19 cellular contexts compared by ENCODE assay signal in genomic region chr16:27464663-27465482, GRCh38.
DNase-seq lines count a peak whose midpoint lies in the region; ATAC-seq, FAIRE-seq and TF ChIP-seq lines count a peak whose summit lies in the region.
"Had no signal": no experiment of that assay in that cellular context is flagged by ENCODE, and none has a peak within 500 bp of the region (broad histone marks: within the 10 kb centered on the region; RNA-seq: fewer than 3 reads in every experiment).

No MANE protein-coding gene starts in this region.

- no peak overlapping the region for H3K27ac Mint-ChIP-seq in activated naive CD4-positive, alpha-beta T cell treated with anti-CD3 and anti-CD28 coated beads, Interleukin-2, amount 50 U/mL, for 24 hours
- H3K27ac Mint-ChIP-seq in activated T-helper 17 cell treated with anti-CD3 and anti-CD28 coated beads, Interleukin-2, amount 50 U/mL, for 72 hours = peak overlapping the region; percentile 67
- H3K27ac Mint-ChIP-seq: mesothelial cell of epicardium; stimulated activated naive B cell treated with anti-CD40 and anti-IgM and Interleukin-4, amounts not matched to agents 10 μg/mL and 1 μg/mL and 100 μg/mL, for 72 hours had no signal

- peak overlapping the region; percentile 3 for H3K27ac ChIP-seq in lower lobe of right lung
- H3K27ac ChIP-seq: colonic mucosa had no signal

- H3K9me3 Mint-ChIP-seq in activated naive CD4-positive, alpha-beta T cell treated with anti-CD3 and anti-CD28 coated beads, Interleukin-2, amount 50 U/mL, for 24 hours = no peaks in the 10 kb centered on the region
- no peaks in the 10 kb centered on the region for H3K9me3 Mint-ChIP-seq in activated T-helper 17 cell treated with anti-CD3 and anti-CD28 coated beads, Interleukin-2, amount 50 U/mL, for 72 hours
- H3K9me3 Mint-ChIP-seq: stimulated activated naive B cell treated with anti-CD40 and anti-IgM and Interleukin-4, amounts not matched to agents 10 μg/mL and 1 μg/mL and 100 μg/mL, for 72 hours had no signal

- intact Hi-C loops in lower lobe of right lung (cut with DNase I) (no loop called here), Right ventricle myocardium inferior (cut with DNase I) (no loop called here), head of caudate nucleus (cut with DNase I) (no loop called here)

- TF ChIP-seq POLR2A in GM12892 (IDR thresholded peaks at IDR 0.05; ENCODE audit: low read depth, low read length) = no peak

- H3K4me3 Mint-ChIP-seq in activated naive CD4-positive, alpha-beta T cell treated with anti-CD3 and anti-CD28 coated beads, Interleukin-2, amount 50 U/mL, for 24 hours = peak overlapping the region; percentile 42
- H3K4me3 Mint-ChIP-seq in activated T-helper 17 cell treated with anti-CD3 and anti-CD28 coated beads, Interleukin-2, amount 50 U/mL, for 72 hours = peak overlapping the region; percentile 76
- H3K4me3 Mint-ChIP-seq: mesothelial cell of epicardium; stimulated activated naive B cell treated with anti-CD40 and anti-IgM and Interleukin-4, amounts not matched to agents 10 μg/mL and 1 μg/mL and 100 μg/mL, for 72 hours had no signal

- H3K4me1 Mint-ChIP-seq in activated naive CD4-positive, alpha-beta T cell treated with anti-CD3 and anti-CD28 coated beads, Interleukin-2, amount 50 U/mL, for 24 hours = peaks cover 29% of the 10 kb centered on the region
- H3K4me1 Mint-ChIP-seq in activated T-helper 17 cell treated with anti-CD3 and anti-CD28 coated beads, Interleukin-2, amount 50 U/mL, for 72 hours = peaks cover 14% of the 10 kb centered on the region
- H3K4me1 Mint-ChIP-seq: mesothelial cell of epicardium; stimulated activated naive B cell treated with anti-CD40 and anti-IgM and Interleukin-4, amounts not matched to agents 10 μg/mL and 1 μg/mL and 100 μg/mL, for 72 hours had no signal

- DNase-seq in activated naive CD4-positive, alpha-beta T cell treated with Interleukin-2 at 50 U/mL for 16 hours = no peak
- DNase-seq in lower lobe of right lung = peak; percentile 32
- no peak for DNase-seq in GM12892 (ENCODE audit: insufficient read length)
- DNase-seq in Right ventricle myocardium inferior (ENCODE audit: missing footprints) = no peak
- no peak for DNase-seq in GM19239 (ENCODE audit: insufficient read length, low spot score)
- DNase-seq in head of caudate nucleus = no peak
- DNase-seq: activated CD4-positive, alpha-beta T cell treated with anti-CD3 and anti-CD28 coated beads for 4 hours; colonic mucosa; foreskin fibroblast; left cardiac atrium; MG63; NCI-H1694; NCI-H226; RPMI8226; stimulated activated naive B cell treated with anti-CD40 and anti-IgM and Interleukin-4, amounts not matched to agents 10 μg/mL and 1 μg/mL and 100 μg/mL, for 72 hours had no signal

- FAIRE-seq in GM12892 (lab: Jason Lieb, UNC) (no peak), GM19239 (lab: Jason Lieb, UNC) (no peak)

- peaks cover 2% of the 10 kb centered on the region for H3K4me1 ChIP-seq in lower lobe of right lung
- H3K4me1 ChIP-seq: colonic mucosa had no signal

- H3K27me3 Mint-ChIP-seq in activated naive CD4-positive, alpha-beta T cell treated with anti-CD3 and anti-CD28 coated beads, Interleukin-2, amount 50 U/mL, for 24 hours = no peaks in the 10 kb centered on the region
- H3K27me3 Mint-ChIP-seq in activated T-helper 17 cell treated with anti-CD3 and anti-CD28 coated beads, Interleukin-2, amount 50 U/mL, for 72 hours = no peaks in the 10 kb centered on the region
- H3K27me3 Mint-ChIP-seq: stimulated activated naive B cell treated with anti-CD40 and anti-IgM and Interleukin-4, amounts not matched to agents 10 μg/mL and 1 μg/mL and 100 μg/mL, for 72 hours had no signal

- no peak overlapping the region for H3K4me3 ChIP-seq in lower lobe of right lung
- H3K4me3 ChIP-seq: colonic mucosa, MG63, upper lobe of left lung had no signal

- peaks cover 25% of the 10 kb centered on the region for H3K36me3 Mint-ChIP-seq in activated naive CD4-positive, alpha-beta T cell treated with anti-CD3 and anti-CD28 coated beads, Interleukin-2, amount 50 U/mL, for 24 hours
- H3K36me3 Mint-ChIP-seq in activated T-helper 17 cell treated with anti-CD3 and anti-CD28 coated beads, Interleukin-2, amount 50 U/mL, for 72 hours (ENCODE audit: low read depth) = peaks cover 78% of the 10 kb centered on the region

- H3K9me3 ChIP-seq in lower lobe of right lung = no peaks in the 10 kb centered on the region
- H3K9me3 ChIP-seq: colonic mucosa, MG63, upper lobe of left lung had no signal

- peaks cover 100% of the 10 kb centered on the region for H3K36me3 ChIP-seq in lower lobe of right lung

- TF ChIP-seq CTCF in lower lobe of right lung (IDR thresholded peaks at IDR 0.05) = no peak

- H3K27me3 ChIP-seq in lower lobe of right lung (ENCODE audit: low read depth) = no peaks in the 10 kb centered on the region
- H3K27me3 ChIP-seq: colonic mucosa, MG63, upper lobe of left lung had no signal

- ATAC-seq in activated T-helper 17 cell treated with anti-CD3 and anti-CD28 coated beads, Interleukin-2, amount 50 U/mL, for 72 hours (replicated peaks) = peak; percentile 82
- ATAC-seq in lower lobe of right lung (no peak), Right ventricle myocardium inferior (no peak)
- ATAC-seq: left cardiac atrium; stimulated activated naive B cell treated with anti-CD40 and anti-IgM and Interleukin-4, amounts not matched to agents 10 μg/mL and 1 μg/mL and 100 μg/mL, for 72 hours had no signal
